ENCODE assay signal across 10 cellular contexts in genomic region chr1:205343431-205344009, GRCh38. TPM values are rescaled to one million over a fixed set of nuclear protein-coding genes. Genes with fewer than 3 reads are reported as not detected.
A peak's percentile ranks its signal among the peaks of the same experiment; 100 is the strongest.
DNase-seq lines count a peak whose midpoint lies in the region; ATAC-seq and TF ChIP-seq lines count a peak whose summit lies in the region.
"Had no signal": no experiment of that assay in that cellular context is flagged by ENCODE, and none has a peak within 500 bp of the region (broad histone marks: within the 10 kb centered on the region; RNA-seq: fewer than 3 reads in every experiment).

No MANE protein-coding gene starts in this region.

- no peaks in the 10 kb centered on the region for H3K36me3 ChIP-seq in GM23338 (ENCODE audit: insufficient read depth)
- no peaks in the 10 kb centered on the region for H3K36me3 ChIP-seq in SK-N-SH (replicated peaks in 1 of 2; ENCODE audit: control insufficient read depth in 1 of 2, insufficient read depth in 2 of 2, low read length in 1 of 2)
- H3K36me3 ChIP-seq: prostate gland had no signal

- peaks cover 28% of the 10 kb centered on the region for H3K4me1 ChIP-seq in GM23338 (ENCODE audit: insufficient read depth)
- H3K4me1 ChIP-seq in SK-N-SH (ENCODE audit: control insufficient read depth in 1 of 2, insufficient read depth in 2 of 2, low read depth in 1 of 2, low read length in 1 of 2): peaks cover 0 to 7% of the 10 kb centered on the region in 2 experiments; a peak in 1 of 4 replicates

- WGBS in SK-N-SH (ENCODE audit: low lambda C conversion rate): 25% methylated on average over 4 of the region's 57 CpGs

- H3K4me3 ChIP-seq in GM23338 (peak overlapping the region; percentile 75), SK-N-SH (ENCODE audit: low read depth in 2 of 2, low read length in 1 of 2) (peak overlapping the region; percentile 41 to 56), retinal pigment epithelial cell (ENCODE audit: low read length) (peak overlapping the region; percentile 48)

- peak overlapping the region; percentile 97 for H2AFZ ChIP-seq in GM23338
- peak overlapping the region; percentile 61; the same call in 1 of the 2 replicates for H2AFZ ChIP-seq in SK-N-SH (ENCODE audit: low read depth)

- peak; percentile 78 for DNase-seq in GM23338 (ENCODE audit: low spot score)
- DNase-seq in SK-N-SH: peak; percentile 83
- no peak for DNase-seq in left cardiac atrium
- DNase-seq in retinal pigment epithelial cell (ENCODE audit: low read depth): no peak
- no peak for DNase-seq in SHP77 (lab: John Stamatoyannopoulos, UW)
- DNase-seq in NCI-H2171 (lab: John Stamatoyannopoulos, UW): no peak

- TF ChIP-seq RAD21 in SK-N-SH (IDR thresholded peaks at IDR 0.05; ENCODE audit: low read length): no peak

- H3K27ac ChIP-seq in GM23338 (ENCODE audit: low read depth) (no peak overlapping the region), SK-N-SH (ENCODE audit: low read depth in 2 of 2, low read length in 1 of 2) (no peak overlapping the region)
- H3K27ac ChIP-seq: prostate gland had no signal

- H3K27me3 Mint-ChIP-seq in GM23338 (ENCODE audit: insufficient read depth, low read depth, poor library complexity): peaks cover 44% of the 10 kb centered on the region

- H3K4me3 Mint-ChIP-seq in GM23338: peak overlapping the region; percentile 69; the same call in 2 of the 3 replicates

- ATAC-seq in GM23338 (peak; percentile 69), left cardiac atrium (peak; percentile 12 to 30), HG03175 (IDR thresholded peaks at IDR 0.05; ENCODE audit: unreplicated experiment) (no peak), HG03135 (IDR thresholded peaks at IDR 0.05; ENCODE audit: unreplicated experiment) (no peak)

- H3K79me2 ChIP-seq in GM23338 (replicated peaks; ENCODE audit: insufficient read depth) (no peaks in the 10 kb centered on the region), SK-N-SH (ENCODE audit: insufficient read depth) (no peaks in the 10 kb centered on the region)

- H3K36me3 Mint-ChIP-seq in GM23338 (ENCODE audit: low read depth): no peaks in the 10 kb centered on the region

- CTCF ChIA-PET in SK-N-SH (lab: Yijun Ruan, JAX): interaction anchor here (0.9 to 9.5 kb wide), 6 partner anchors 7 to 143 kb away, joined by 3 to 79 read pairs (median 10); no protein-coding TSS in a partner anchor

- H4K20me1 ChIP-seq in GM23338 (replicated peaks; ENCODE audit: insufficient read depth) (no peaks in the 10 kb centered on the region), SK-N-SH (ENCODE audit: insufficient read depth) (no peaks in the 10 kb centered on the region)

- H3K9ac ChIP-seq in SK-N-SH: no peak overlapping the region

- TF ChIP-seq CTCF in GM23338 (conservative IDR thresholded peaks at IDR 0.05; ENCODE audit: low read depth in 2 of 2) (peak; percentile 39 to 58; a peak in 3 of 4 replicates), SK-N-SH (IDR thresholded peaks at IDR 0.05) (peak; percentile 36), retinal pigment epithelial cell (conservative IDR thresholded peaks at IDR 0.05; ENCODE audit: low read depth, low read length) (peak; percentile 45)

- H3K4me1 Mint-ChIP-seq in GM23338: peaks cover 13% of the 10 kb centered on the region

- no peaks in the 10 kb centered on the region for H3K9me2 ChIP-seq in GM23338 (ENCODE audit: insufficient read depth)
- H3K9me2 ChIP-seq in SK-N-SH: no peaks in the 10 kb centered on the region

- no peak for TF ChIP-seq EP300 in SK-N-SH (IDR thresholded peaks at IDR 0.05; ENCODE audit: borderline replicate concordance in 1 of 2, low read depth in 1 of 2, low read length in 1 of 2)

- no peak overlapping the region for H3K27ac Mint-ChIP-seq in GM23338

- H3K4me2 ChIP-seq in GM23338 (peak overlapping the region; percentile 93), SK-N-SH (peak overlapping the region; percentile 76)

- H3F3A ChIP-seq in GM23338 (replicated peaks; ENCODE audit: low read depth) (peaks cover 13% of the 10 kb centered on the region; the same call in 1 of the 2 replicates), SK-N-SH (replicated peaks; ENCODE audit: insufficient read depth) (no peaks in the 10 kb centered on the region)

- H3K9me3 ChIP-seq in SK-N-SH: no peaks in the 10 kb centered on the region
- H3K9me3 ChIP-seq: prostate gland had no signal

- H3K27me3 ChIP-seq in GM23338 (ENCODE audit: insufficient read depth) (peaks cover 50% of the 10 kb centered on the region), SK-N-SH (ENCODE audit: insufficient read depth) (peaks cover 11% of the 10 kb centered on the region; the same call in 1 of the 2 replicates)

- intact Hi-C loops in left cardiac atrium (cut with DNase I): no loop called here

- POLR2A ChIA-PET in SK-N-SH (lab: Yijun Ruan, JAX): no interaction called here

- H3K9me3 Mint-ChIP-seq in GM23338: no peaks in the 10 kb centered on the region

TF ChIP-seq in GM23338, 12 proteins besides CTCF, POLR2A, EP300 and RAD21:
- TF ChIP-seq CREB1 (CRISPR knock-in tag; IDR thresholded peaks at IDR 0.05; ENCODE audit: low read depth) (peak; percentile 58), EZH2 (IDR thresholded peaks at IDR 0.05; ENCODE audit: low read depth, unreplicated experiment) (no peak), EZH2phosphoT487 (IDR thresholded peaks at IDR 0.05; ENCODE audit: unreplicated experiment) (no peak), POLR2AphosphoS5 (IDR thresholded peaks at IDR 0.05; ENCODE audit: low read depth) (no peak)

TF ChIP-seq in SK-N-SH, 30 proteins besides CTCF, POLR2A, EP300 and RAD21:
- TF ChIP-seq SIN3A (IDR thresholded peaks at IDR 0.05; ENCODE audit: borderline replicate concordance, low read depth, low read length) (no peak), USF2 (IDR thresholded peaks at IDR 0.05; ENCODE audit: borderline replicate concordance, low read depth, low read length) (no peak), FOXJ3 (CRISPR knock-in tag; IDR thresholded peaks at IDR 0.05) (no peak), FOSL2 (IDR thresholded peaks at IDR 0.05; ENCODE audit: borderline replicate concordance, low read depth) (no peak), TAF1 (IDR thresholded peaks at IDR 0.05; ENCODE audit: borderline replicate concordance, low read depth, low read length) (no peak), CHD2 (IDR thresholded peaks at IDR 0.05; ENCODE audit: low read length, partially characterized antibody) (no peak), TEAD4 (IDR thresholded peaks at IDR 0.05; ENCODE audit: borderline replicate concordance, insufficient read depth) (no peak), FOXM1 (IDR thresholded peaks at IDR 0.05; ENCODE audit: low read depth) (no peak), ZBTB33 (IDR thresholded peaks at IDR 0.05; ENCODE audit: borderline replicate concordance, low read depth) (no peak), NFIC (IDR thresholded peaks at IDR 0.05; ENCODE audit: borderline replicate concordance) (no peak)

RNA-seq across cellular contexts. Expression of gene KLHDC8A, which starts 13.2 kb away (rescaled TPM):
- total RNA-seq in GM23338 (2014; rRNA removed; shearing (Covaris generic)): 2.4 and 2.8 TPM in 2 replicates
- polyA plus RNA-seq in GM23338 (2016; fragmentation: Nextera tagmentation; extraction: Ambion mirVana): 1.3 and 1.7 TPM in 2 replicates
- polyA plus RNA-seq in SK-N-SH (2012; rRNA removed): 0.02 and 0.03 TPM in 2 replicates
- polyA plus RNA-seq in SK-N-SH (2012; cell fraction: cytosol; rRNA removed): 0.01 and 0.09 TPM in 2 replicates
- polyA plus RNA-seq in SK-N-SH (2012; cell fraction: nucleus; rRNA removed): 0.07 TPM in 1 of 2 replicates, not detected in the other
- total RNA-seq in left cardiac atrium: under 1 TPM; 0.31 to 0.53 TPM
- total RNA-seq: NCI-H460 had no signal

RNA-seq across cellular contexts. Expression of gene NUAK2, which starts 22.0 kb away (rescaled TPM):
- total RNA-seq in GM23338 (2014; rRNA removed; shearing (Covaris generic)): 10.4 and 15.3 TPM in 2 replicates
- 7.7 and 7.8 TPM in 2 replicates for polyA plus RNA-seq in GM23338 (2016; fragmentation: Nextera tagmentation; extraction: Ambion mirVana)
- 6.8 and 11.1 TPM in 2 replicates for polyA plus RNA-seq in SK-N-SH (2012; rRNA removed)
- polyA plus RNA-seq in SK-N-SH (2012; cell fraction: cytosol; rRNA removed): 4.4 and 6.4 TPM in 2 replicates
- polyA plus RNA-seq in SK-N-SH (2012; cell fraction: nucleus; rRNA removed): 13.2 and 14.3 TPM in 2 replicates
- 1 to 10 TPM; 1.2 to 1.4 TPM for total RNA-seq in left cardiac atrium

Comparison
In these comparisons a context has a peak if more than half of its experiments do, and no peak if none do; other contexts are left out.
1. ATAC-seq: peak in GM23338 (single experiment) and left cardiac atrium (2 of 2); none in HG03175 (single experiment) and HG03135 (single experiment).
2. DNase-seq: peak in GM23338 (single experiment) and SK-N-SH (single experiment); none in left cardiac atrium (single experiment), retinal pigment epithelial cell (single experiment), SHP77 (0 of 2) and NCI-H2171 (single experiment).
3. Peak in every context shown above with its lines, with median percentiles within 50 percentile points of each other: H3K4me3 ChIP-seq and CTCF ChIP-seq.